In the genomic region with DNA sequence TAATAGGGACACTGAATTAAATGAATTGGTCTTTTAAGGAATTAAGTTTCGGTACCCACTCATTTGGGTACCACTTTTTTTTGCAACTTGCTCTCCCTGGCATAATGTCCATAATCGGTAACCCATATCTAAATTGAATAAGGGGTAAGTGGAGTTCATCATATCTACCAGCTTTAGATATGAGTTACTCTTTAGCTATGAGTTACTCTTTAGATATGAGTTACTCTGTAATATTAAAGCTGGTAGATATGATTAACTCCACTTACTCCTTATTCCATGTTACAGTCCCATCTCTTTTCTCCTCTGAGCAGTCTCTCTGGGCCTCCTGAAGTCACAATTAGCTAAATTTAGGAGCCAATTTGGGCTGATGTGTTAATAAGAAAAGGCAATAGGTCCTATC, we compare ENCODE assay signal across 26 cellular contexts.
"Had no signal": no experiment of that assay in that cellular context is flagged by ENCODE, and none has a peak within 500 bp of the region (broad histone marks: within the 10 kb centered on the region; RNA-seq: fewer than 3 reads in every experiment).

No MANE protein-coding gene starts in this region.

- DNase-seq: cortex of kidney; dorsolateral prefrontal cortex; effector memory CD4-positive, alpha-beta T cell; heart right ventricle; hypothalamus; islet precursor cell; left cardiac atrium; left ventricle myocardium superior; mesenchymal stem cell; midbrain; occipital lobe; retina; right lobe of liver; spleen; stimulated activated CD4-positive, alpha-beta T cell treated with anti-CD3 and anti-CD28 coated beads, Interleukin-15, amount 100 ng/mL, for 24 hours; stimulated activated CD4-positive, alpha-beta T cell treated with anti-CD3 and anti-CD28 coated beads, Interleukin-1b, Interleukin-23, amount 100 ng/mL, for 48 hours; stimulated activated CD4-positive, alpha-beta T cell treated with anti-CD3 and anti-CD28 coated beads, Interleukin-4, amount 100 ng/mL, for 24 hours; stimulated activated naive B cell treated with anti-CD40 and anti-IgM and Interleukin-4, amounts not matched to agents 10 μg/mL and 1 μg/mL and 100 μg/mL, for 72 hours; stimulated activated naive CD8-positive, alpha-beta T cell treated with anti-CD3 and anti-CD28 coated beads, Interleukin-15, amount 100 ng/mL, for 72 hours; testis had no signal

- H3K27ac ChIP-seq: dorsolateral prefrontal cortex, heart right ventricle, parathyroid adenoma, prostate gland, right lobe of liver, spleen, testis, tibial nerve had no signal

- H3K27me3 Mint-ChIP-seq: natural killer cell treated with Interleukin-12 subunit alpha and Interleukin-12 subunit beta and Interleukin-15 and Interleukin-18, amount 100 ng/mL, for 72 hours; stimulated activated naive B cell treated with anti-CD40 and anti-IgM and Interleukin-4, amounts not matched to agents 10 μg/mL and 1 μg/mL and 100 μg/mL, for 72 hours; stimulated activated naive CD8-positive, alpha-beta T cell treated with anti-CD3 and anti-CD28 coated beads, Interleukin-15, amount 100 ng/mL, for 72 hours had no signal

- H3K9ac ChIP-seq: parathyroid adenoma had no signal

- H3K36me3 Mint-ChIP-seq: natural killer cell treated with Interleukin-12 subunit alpha and Interleukin-12 subunit beta and Interleukin-15 and Interleukin-18, amount 100 ng/mL, for 72 hours; stimulated activated naive B cell treated with anti-CD40 and anti-IgM and Interleukin-4, amounts not matched to agents 10 μg/mL and 1 μg/mL and 100 μg/mL, for 72 hours had no signal

- H3K36me3 ChIP-seq: heart right ventricle, prostate gland, right lobe of liver, spleen, tibial nerve had no signal

- H3K79me2 ChIP-seq: parathyroid adenoma had no signal

- ATAC-seq: esophagus mucosa; heart right ventricle; left cardiac atrium; left ventricle myocardium superior; natural killer cell treated with Interleukin-12 subunit alpha and Interleukin-12 subunit beta and Interleukin-15 and Interleukin-18, amount 100 ng/mL, for 72 hours; right lobe of liver; stimulated activated naive B cell treated with anti-CD40 and anti-IgM and Interleukin-4, amounts not matched to agents 10 μg/mL and 1 μg/mL and 100 μg/mL, for 72 hours; stimulated activated naive CD8-positive, alpha-beta T cell treated with anti-CD3 and anti-CD28 coated beads, Interleukin-15, amount 100 ng/mL, for 72 hours had no signal

- H3K4me3 ChIP-seq: dorsolateral prefrontal cortex, heart right ventricle, lung, prostate gland, right lobe of liver, spleen, testis, tibial nerve had no signal

- H3K4me1 ChIP-seq: heart right ventricle, parathyroid adenoma, prostate gland, right lobe of liver, spleen, testis, tibial nerve had no signal

- H3K27ac Mint-ChIP-seq: natural killer cell treated with Interleukin-12 subunit alpha and Interleukin-12 subunit beta and Interleukin-15 and Interleukin-18, amount 100 ng/mL, for 72 hours; stimulated activated naive B cell treated with anti-CD40 and anti-IgM and Interleukin-4, amounts not matched to agents 10 μg/mL and 1 μg/mL and 100 μg/mL, for 72 hours; stimulated activated naive CD8-positive, alpha-beta T cell treated with anti-CD3 and anti-CD28 coated beads, Interleukin-15, amount 100 ng/mL, for 72 hours had no signal

- H3K27me3 ChIP-seq: heart right ventricle, right lobe of liver, spleen, testis, tibial nerve had no signal

- H2AFZ ChIP-seq: parathyroid adenoma had no signal

- H3K4me3 Mint-ChIP-seq: natural killer cell treated with Interleukin-12 subunit alpha and Interleukin-12 subunit beta and Interleukin-15 and Interleukin-18, amount 100 ng/mL, for 72 hours; stimulated activated naive B cell treated with anti-CD40 and anti-IgM and Interleukin-4, amounts not matched to agents 10 μg/mL and 1 μg/mL and 100 μg/mL, for 72 hours; stimulated activated naive CD8-positive, alpha-beta T cell treated with anti-CD3 and anti-CD28 coated beads, Interleukin-15, amount 100 ng/mL, for 72 hours had no signal

- H3K4me1 Mint-ChIP-seq: stimulated activated naive B cell treated with anti-CD40 and anti-IgM and Interleukin-4, amounts not matched to agents 10 μg/mL and 1 μg/mL and 100 μg/mL, for 72 hours; stimulated activated naive CD8-positive, alpha-beta T cell treated with anti-CD3 and anti-CD28 coated beads, Interleukin-15, amount 100 ng/mL, for 72 hours had no signal

- H3K9me3 ChIP-seq: heart right ventricle, prostate gland, right lobe of liver, testis, tibial nerve had no signal
